Comparison of ENCODE assay signal across 12 cellular contexts in genomic region chr12:106251636-106252035, GRCh38. TPM values are rescaled to one million over a fixed set of nuclear protein-coding genes. Genes with fewer than 3 reads are reported as not detected.
DNase-seq lines count a peak whose midpoint lies in the region; ATAC-seq and TF ChIP-seq lines count a peak whose summit lies in the region.
"Had no signal": no experiment of that assay in that cellular context is flagged by ENCODE, and none has a peak within 500 bp of the region (broad histone marks: within the 10 kb centered on the region; RNA-seq: fewer than 3 reads in every experiment).

No MANE protein-coding gene starts in this region.

- H3K9me3 ChIP-seq in PC-3 (ENCODE audit: low read length) (no peaks in the 10 kb centered on the region), esophagus muscularis mucosa (no peaks in the 10 kb centered on the region)

- no peak overlapping the region for H2AFZ ChIP-seq in PC-3 (ENCODE audit: low read length)

- WGBS in esophagus muscularis mucosa: 62% methylated on average over 3 of the region's 3 CpGs

- no peak for TF ChIP-seq EP300 in esophagus muscularis mucosa (IDR thresholded peaks at IDR 0.05)

- H3K4me3 ChIP-seq in PC-3 (ENCODE audit: low read length) (no peak overlapping the region), esophagus muscularis mucosa (no peak overlapping the region)

- CTCF ChIA-PET in PC-3 (lab: Charles Lee): interaction anchor here (0.6 kb wide), 1 partner anchor 24 kb away, joined by 3 read pairs; no protein-coding TSS in a partner anchor

- H3K27ac ChIP-seq in PC-3 (ENCODE audit: low read length): no peak overlapping the region
- H3K27ac ChIP-seq in esophagus muscularis mucosa (replicated peaks in 1 of 4): no peak overlapping the region

- H3K4me2 ChIP-seq in PC-3 (ENCODE audit: low read length): no peak overlapping the region

- TF ChIP-seq CTCF in PC-3 (conservative IDR thresholded peaks at IDR 0.05; ENCODE audit: low read depth, low read length) (no peak), esophagus muscularis mucosa (IDR thresholded peaks at IDR 0.05) (no peak)

- no peaks in the 10 kb centered on the region for H3K27me3 ChIP-seq in PC-3 (ENCODE audit: low read length)
- no peaks in the 10 kb centered on the region for H3K27me3 ChIP-seq in esophagus muscularis mucosa

- no peaks in the 10 kb centered on the region for H4K20me1 ChIP-seq in PC-3 (ENCODE audit: low read length)

- no peaks in the 10 kb centered on the region for H3K36me3 ChIP-seq in PC-3 (ENCODE audit: low read depth, low read length)
- H3K36me3 ChIP-seq in esophagus muscularis mucosa: no peaks in the 10 kb centered on the region

- POLR2A ChIA-PET in PC-3 (lab: Charles Lee; ENCODE audit: unreplicated experiment): interaction anchor here (0.6 to 0.7 kb wide), 2 partner anchors 31 to 922 kb away, joined by 3 read pairs; no protein-coding TSS in a partner anchor

- no peak for ATAC-seq in PC-3
- ATAC-seq in HG02973 (IDR thresholded peaks at IDR 0.05; ENCODE audit: unreplicated experiment): no peak
- ATAC-seq: activated T-cell treated with anti-CD3 and anti-CD28 coated beads, Interleukin-2, amount 50 U/mL, for 4 hours had no signal

- H3K79me2 ChIP-seq in PC-3 (ENCODE audit: low read length): peaks cover 7% of the 10 kb centered on the region

- intact Hi-C loops in PC-3 (cut with micrococcal nuclease) (no loop called here), esophagus muscularis mucosa (cut with DNase I) (no loop called here)

- H3K9ac ChIP-seq in PC-3 (ENCODE audit: low read length): no peak overlapping the region

- H3K4me1 ChIP-seq in PC-3 (ENCODE audit: insufficient read depth, low read length) (peaks cover 9% of the 10 kb centered on the region; the same call in 1 of the 2 replicates), esophagus muscularis mucosa (peaks cover 8 to 15% (median 14%) of the 10 kb centered on the region in 4 donors)

- no TSS peak for BruUV-seq in PC-3 (replicated peaks; lab: Mats Ljungman, UMichigan)

- TF ChIP-seq POLR2A in esophagus muscularis mucosa (IDR thresholded peaks at IDR 0.05; ENCODE audit: low read depth): no peak

- no peaks in the 10 kb centered on the region for H3F3A ChIP-seq in PC-3 (ENCODE audit: low read length, unreplicated experiment)

- DNase-seq in A172 (ENCODE audit: low spot score) (peak; percentile 40), ELR (ENCODE audit: low read depth) (peak; percentile 22), PC-3 (peak; percentile 4), iris pigment epithelial cell (ENCODE audit: low read depth) (peak; percentile 40), esophagus muscularis mucosa (ENCODE audit: extremely low spot score) (no peak), SIG-M5 (lab: John Stamatoyannopoulos, UW) (no peak)
- DNase-seq in effector CD4-positive, alpha-beta T cell: no peak
- DNase-seq: activated T-cell treated with anti-CD3 and anti-CD28 coated beads, Interleukin-2, amount 50 U/mL, for 4 hours; NCI-H446; stimulated activated CD4-positive, alpha-beta T cell treated with anti-CD3 and anti-CD28 coated beads, Interleukin-2, amount 100 ng/mL, for 48 hours; stimulated activated naive CD4-positive, alpha-beta T cell had no signal

- no peaks in the 10 kb centered on the region for H3K9me2 ChIP-seq in PC-3 (replicated peaks; ENCODE audit: low read length)

RNA-seq across cellular contexts. Expression of gene CKAP4, which starts 3.8 kb away (rescaled TPM):
- 112 and 133 TPM in 2 replicates for total RNA-seq in A172 (2014; rRNA removed; shearing (Covaris generic))
- total RNA-seq in PC-3 (2014; rRNA removed) (76.3 and 99.1 TPM in 2 replicates), esophagus muscularis mucosa (10 to 100 TPM; 28.7 to 51.6 (median 38.8) TPM)

RNA-seq across cellular contexts. Expression of gene TCP11L2, which starts 50.9 kb away (rescaled TPM):
- 3.6 TPM in 2 replicates for total RNA-seq in A172 (2014; rRNA removed; shearing (Covaris generic))
- total RNA-seq in PC-3 (2014; rRNA removed): 10.1 and 12.1 TPM in 2 replicates
- 10 to 100 TPM; 32.1 to 52.3 (median 39.5) TPM for total RNA-seq in esophagus muscularis mucosa

Comparison
In these comparisons a context has a peak if more than half of its experiments do, and no peak if none do; other contexts are left out.
1. DNase-seq: peak in A172 (single experiment), ELR (single experiment), PC-3 (single experiment) and iris pigment epithelial cell (single experiment); none in esophagus muscularis mucosa (single experiment), SIG-M5 (single experiment) and effector CD4-positive, alpha-beta T cell (single experiment).